In genomic region chr15:64854526-64854925, GRCh38 we compare ENCODE assay signal across 15 cellular contexts. TPM values are rescaled to one million over a fixed set of nuclear protein-coding genes. Genes with fewer than 3 reads are reported as not detected.
DNase-seq lines count a peak whose midpoint lies in the region; ATAC-seq, FAIRE-seq and TF ChIP-seq lines count a peak whose summit lies in the region.
"Had no signal": no experiment of that assay in that cellular context is flagged by ENCODE, and none has a peak within 500 bp of the region (broad histone marks: within the 10 kb centered on the region; RNA-seq: fewer than 3 reads in every experiment).

No MANE protein-coding gene starts in this region.

- no peak overlapping the region for H3K4me3 Mint-ChIP-seq in activated CD8-positive, alpha-beta T cell treated with anti-CD3 and anti-CD28 coated beads, Interleukin-2, amount 10 ng/mL, durations not matched to agents 7 days and 5 days
- H3K4me3 Mint-ChIP-seq in activated CD8-positive, alpha-beta T cell treated with anti-CD3 and anti-CD28 coated beads for 36 hours: no peak overlapping the region

- 77 to 98% methylated on average over 3 of the region's 3 CpGs for WGBS in thyroid gland, 2 donors
- WGBS in small intestine, 3 donors: 77 to 96% (median 92%) methylated on average over 3 of the region's 3 CpGs

- no peak for FAIRE-seq in kidney (lab: Jason Lieb, UNC)
- FAIRE-seq in small intestine (lab: Jason Lieb, UNC): no peak
- FAIRE-seq: H54 had no signal

- ATAC-seq in activated CD8-positive, alpha-beta T cell treated with anti-CD3 and anti-CD28 coated beads, Interleukin-2, amount 10 ng/mL, durations not matched to agents 7 days and 5 days: no peak
- ATAC-seq in activated CD8-positive, alpha-beta T cell treated with anti-CD3 and anti-CD28 coated beads for 36 hours: no peak
- ATAC-seq in HG02610 (IDR thresholded peaks at IDR 0.05; ENCODE audit: unreplicated experiment): no peak
- ATAC-seq: activated CD4-positive, CD25-positive, alpha-beta regulatory T cell treated with anti-CD3 and anti-CD28 coated beads, Interleukin-2, amount 50 U/mL, for 24 hours had no signal

- POLR2A ChIA-PET in activated CD8-positive, alpha-beta T cell treated with anti-CD3 and anti-CD28 coated beads, Interleukin-2, amount 10 ng/mL, durations not matched to agents 7 days and 5 days (lab: Charles Lee): no interaction called here
- POLR2A ChIA-PET in activated CD8-positive, alpha-beta T cell treated with anti-CD3 and anti-CD28 coated beads for 36 hours (lab: Charles Lee): interaction anchor here (1.3 kb wide), 1 partner anchor 11 kb away, joined by 3 read pairs; no protein-coding TSS in a partner anchor
- POLR2A ChIA-PET in A673 (lab: Charles Lee; ENCODE audit: low non-redundant PET): no interaction called here

- H3K9ac ChIP-seq in adipocyte (ENCODE audit: low read length) (peak overlapping the region; percentile 77), kidney (ENCODE audit: low read length in 2 of 2) (no peak overlapping the region)

- H3K27me3 ChIP-seq in adipocyte (replicated peaks; ENCODE audit: control insufficient read depth, insufficient read depth, low read length) (no peaks in the 10 kb centered on the region), thyroid gland (no peaks in the 10 kb centered on the region), small intestine (ENCODE audit: control insufficient read depth in 2 of 2, insufficient read depth in 2 of 2, low read length in 2 of 2) (no peaks in the 10 kb centered on the region), A673 (replicated peaks; ENCODE audit: insufficient read depth, low read depth, low read length, poor library complexity) (no peaks in the 10 kb centered on the region)
- H3K27me3 ChIP-seq: cardiac muscle cell had no signal

- peaks cover 58% of the 10 kb centered on the region for H3K36me3 Mint-ChIP-seq in activated CD8-positive, alpha-beta T cell treated with anti-CD3 and anti-CD28 coated beads, Interleukin-2, amount 10 ng/mL, durations not matched to agents 7 days and 5 days (ENCODE audit: low read depth)
- peaks cover 22% of the 10 kb centered on the region for H3K36me3 Mint-ChIP-seq in activated CD8-positive, alpha-beta T cell treated with anti-CD3 and anti-CD28 coated beads for 36 hours (ENCODE audit: low read depth)

- CTCF ChIA-PET in activated CD8-positive, alpha-beta T cell treated with anti-CD3 and anti-CD28 coated beads, Interleukin-2, amount 10 ng/mL, durations not matched to agents 7 days and 5 days (lab: Charles Lee): no interaction called here
- CTCF ChIA-PET in activated CD8-positive, alpha-beta T cell treated with anti-CD3 and anti-CD28 coated beads for 36 hours (lab: Charles Lee): no interaction called here
- CTCF ChIA-PET in A673 (lab: Charles Lee): no interaction called here

- H3K4me3 ChIP-seq in adipocyte (ENCODE audit: low read length) (peak overlapping the region; percentile 25), kidney (ENCODE audit: low read length in 2 of 2) (no peak overlapping the region), thyroid gland (replicated peaks in 1 of 3) (no peak overlapping the region), small intestine (ENCODE audit: low read depth in 1 of 2, low read length in 2 of 2) (no peak overlapping the region), A673 (ENCODE audit: low read depth, low read length, poor library complexity, severe bottlenecking) (no peak overlapping the region)
- H3K4me3 ChIP-seq: cardiac muscle cell, SK-N-MC had no signal

- no peak for DNase-seq in activated CD8-positive, alpha-beta T cell treated with anti-CD3 and anti-CD28 coated beads, Interleukin-2, amount 10 ng/mL, durations not matched to agents 7 days and 5 days
- DNase-seq in activated CD8-positive, alpha-beta T cell treated with anti-CD3 and anti-CD28 coated beads for 36 hours: no peak
- DNase-seq in adipocyte (ENCODE audit: low read depth) (no peak), kidney (peak; percentile 62), thyroid gland (no peak), small intestine (no peak), A673 (ENCODE audit: low spot score) (no peak)
- DNase-seq: activated gamma-delta T cell treated with Interleukin-2 at 50 U/mL for 16 hours, islet precursor cell, NCI-H1417 had no signal

- no peak for TF ChIP-seq POLR2A in thyroid gland (IDR thresholded peaks at IDR 0.05)

- peaks cover 49% of the 10 kb centered on the region for H3K4me1 Mint-ChIP-seq in activated CD8-positive, alpha-beta T cell treated with anti-CD3 and anti-CD28 coated beads, Interleukin-2, amount 10 ng/mL, durations not matched to agents 7 days and 5 days (ENCODE audit: low read depth)
- H3K4me1 Mint-ChIP-seq in activated CD8-positive, alpha-beta T cell treated with anti-CD3 and anti-CD28 coated beads for 36 hours (ENCODE audit: low read depth): peaks cover 33% of the 10 kb centered on the region

- no TSS peak for BruUV-seq in A673 (replicated peaks; lab: Mats Ljungman, UMichigan)

- H3K9me3 ChIP-seq in adipocyte (ENCODE audit: control insufficient read depth, low read length): no peaks in the 10 kb centered on the region
- H3K9me3 ChIP-seq in kidney (ENCODE audit: control insufficient read depth in 1 of 2, low read length in 2 of 2): no peaks in the 10 kb centered on the region
- no peaks in the 10 kb centered on the region for H3K9me3 ChIP-seq in thyroid gland
- no peaks in the 10 kb centered on the region for H3K9me3 ChIP-seq in small intestine (ENCODE audit: control insufficient read depth, low read depth)
- H3K9me3 ChIP-seq in A673 (ENCODE audit: low read depth, low read length, poor library complexity, severe bottlenecking): no peaks in the 10 kb centered on the region

- no peak for TF ChIP-seq CTCF in activated CD8-positive, alpha-beta T cell treated with anti-CD3 and anti-CD28 coated beads for 36 hours (IDR thresholded peaks at IDR 0.05)
- TF ChIP-seq CTCF in kidney (IDR thresholded peaks at IDR 0.05; ENCODE audit: borderline replicate concordance, extremely low read depth, insufficient read depth) (no peak), thyroid gland (IDR thresholded peaks at IDR 0.05) (no peak), A673 (conservative IDR thresholded peaks at IDR 0.05; ENCODE audit: low read depth, low read length) (no peak)

- H3K36me3 ChIP-seq in adipocyte (ENCODE audit: control insufficient read depth, insufficient read depth, low read length, severe bottlenecking): peaks cover 85% of the 10 kb centered on the region
- peaks cover 8 to 18% of the 10 kb centered on the region in 2 donors for H3K36me3 ChIP-seq in kidney (ENCODE audit: control insufficient read depth in 1 of 2, insufficient read depth in 2 of 2, low read length in 2 of 2)
- H3K36me3 ChIP-seq in thyroid gland: peaks cover 19 to 36% of the 10 kb centered on the region in 2 donors
- H3K36me3 ChIP-seq in small intestine (ENCODE audit: control insufficient read depth in 2 of 2, insufficient read depth in 2 of 2, low read length in 2 of 2): peaks cover 0 to 2% of the 10 kb centered on the region in 2 donors
- no peaks in the 10 kb centered on the region for H3K36me3 ChIP-seq in A673 (ENCODE audit: insufficient read depth, low read length, poor library complexity, severe bottlenecking)

- H3K27me3 Mint-ChIP-seq in activated CD8-positive, alpha-beta T cell treated with anti-CD3 and anti-CD28 coated beads, Interleukin-2, amount 10 ng/mL, durations not matched to agents 7 days and 5 days (ENCODE audit: low read depth): no peaks in the 10 kb centered on the region
- H3K27me3 Mint-ChIP-seq in activated CD8-positive, alpha-beta T cell treated with anti-CD3 and anti-CD28 coated beads for 36 hours: no peaks in the 10 kb centered on the region

- no peaks in the 10 kb centered on the region for H3K9me3 Mint-ChIP-seq in activated CD8-positive, alpha-beta T cell treated with anti-CD3 and anti-CD28 coated beads, Interleukin-2, amount 10 ng/mL, durations not matched to agents 7 days and 5 days (ENCODE audit: insufficient read depth)
- no peaks in the 10 kb centered on the region for H3K9me3 Mint-ChIP-seq in activated CD8-positive, alpha-beta T cell treated with anti-CD3 and anti-CD28 coated beads for 36 hours

- H3K27ac ChIP-seq in kidney (ENCODE audit: low read depth in 2 of 2, low read length in 2 of 2) (no peak overlapping the region), thyroid gland (peak overlapping the region in 2 of 3 donors; percentile 91 to 93), small intestine (ENCODE audit: low read depth in 1 of 2, low read length in 1 of 2) (peak overlapping the region in 1 of 2 donors; percentile 1), A673 (ENCODE audit: low read depth, low read length, poor library complexity, severe bottlenecking) (no peak overlapping the region)
- H3K27ac ChIP-seq: cardiac muscle cell, SK-N-MC had no signal

- H3K4me1 ChIP-seq in adipocyte (ENCODE audit: control insufficient read depth, insufficient read depth, low read length) (peaks cover 82% of the 10 kb centered on the region), kidney (ENCODE audit: control insufficient read depth in 1 of 2, insufficient read depth in 1 of 2, low read depth in 1 of 2, low read length in 2 of 2) (peaks cover 23 to 33% of the 10 kb centered on the region in 2 donors), thyroid gland (peaks cover 68 to 99% of the 10 kb centered on the region in 2 donors), small intestine (ENCODE audit: control insufficient read depth in 2 of 2, insufficient read depth in 1 of 2, low read depth in 1 of 2, low read length in 1 of 2) (peaks cover 0 to 22% of the 10 kb centered on the region in 2 donors), A673 (ENCODE audit: insufficient read depth, low read length, poor library complexity, severe bottlenecking) (peaks cover 7% of the 10 kb centered on the region)

- intact Hi-C loops in activated CD8-positive, alpha-beta T cell treated with anti-CD3 and anti-CD28 coated beads for 36 hours (cut with micrococcal nuclease): no loop called here
- intact Hi-C loops in kidney (cut with DNase I): no loop called here
- intact Hi-C loops in thyroid gland (cut with DNase I): no loop called here
- intact Hi-C loops in A673 (cut with micrococcal nuclease; ENCODE audit: unreplicated experiment): no loop called here

- H3K27ac Mint-ChIP-seq in activated CD8-positive, alpha-beta T cell treated with anti-CD3 and anti-CD28 coated beads, Interleukin-2, amount 10 ng/mL, durations not matched to agents 7 days and 5 days: peak overlapping the region; percentile 10
- H3K27ac Mint-ChIP-seq in activated CD8-positive, alpha-beta T cell treated with anti-CD3 and anti-CD28 coated beads for 36 hours: no peak overlapping the region

RNA-seq across cellular contexts. Expression of gene PLEKHO2, which starts 12.8 kb away (rescaled TPM):
- total RNA-seq in activated CD8-positive, alpha-beta T cell treated with anti-CD3 and anti-CD28 coated beads, Interleukin-2, amount 10 ng/mL, durations not matched to agents 7 days and 5 days: 10 to 100 TPM; 25.8 to 26.4 TPM
- 10 to 100 TPM; 10.1 to 10.4 TPM for total RNA-seq in activated CD8-positive, alpha-beta T cell treated with anti-CD3 and anti-CD28 coated beads for 36 hours
- total RNA-seq in kidney (48.6 TPM), thyroid gland (10 to 100 TPM; 31.3 to 53.6 (median 46.1) TPM), A673 (2021) (7.7 and 8.9 TPM in 2 replicates)
- polyA plus RNA-seq in kidney (ENCODE audit: insufficient read depth, low read depth, low replicate concordance) (12.0 TPM), small intestine (10 to 100 TPM in 1 of 3 donors, 1 to 10 TPM in 2; 1.3 to 17.8 (median 9.2) TPM)

RNA-seq across cellular contexts. Expression of gene PIF1, which starts 29.1 kb away (rescaled TPM):
- 10 to 100 TPM; 69.1 to 71.1 TPM for total RNA-seq in activated CD8-positive, alpha-beta T cell treated with anti-CD3 and anti-CD28 coated beads, Interleukin-2, amount 10 ng/mL, durations not matched to agents 7 days and 5 days
- 10 to 100 TPM; 50.0 TPM for total RNA-seq in activated CD8-positive, alpha-beta T cell treated with anti-CD3 and anti-CD28 coated beads for 36 hours
- total RNA-seq in kidney: 2.0 TPM
- polyA plus RNA-seq in kidney (ENCODE audit: insufficient read depth, low read depth, low replicate concordance): 0.47 TPM
- total RNA-seq in thyroid gland: 1 to 10 TPM in 1 of 4 donors, under 1 TPM in 2, not detected in 1; 0.33 to 1.1 (median 0.54) TPM
- polyA plus RNA-seq in small intestine: 10 to 100 TPM in 1 of 3 donors, under 1 TPM in 2; 0.45 to 11.7 (median 0.81) TPM
- total RNA-seq in A673 (2021): 60.4 and 65.7 TPM in 2 replicates

RNA-seq across cellular contexts. Expression of gene ANKDD1A, which starts 57.2 kb away (rescaled TPM):
- total RNA-seq in activated CD8-positive, alpha-beta T cell treated with anti-CD3 and anti-CD28 coated beads, Interleukin-2, amount 10 ng/mL, durations not matched to agents 7 days and 5 days: 1 to 10 TPM; 9.1 to 9.5 TPM
- 1 to 10 TPM; 3.4 to 4.3 TPM for total RNA-seq in activated CD8-positive, alpha-beta T cell treated with anti-CD3 and anti-CD28 coated beads for 36 hours
- 8.0 TPM for total RNA-seq in kidney
- 1.9 TPM for polyA plus RNA-seq in kidney (ENCODE audit: insufficient read depth, low read depth, low replicate concordance)
- 10 to 100 TPM in 1 of 4 donors, 1 to 10 TPM in 3; 5.1 to 11.9 (median 6.3) TPM for total RNA-seq in thyroid gland
- polyA plus RNA-seq in small intestine: 1 to 10 TPM in 1 of 3 donors, under 1 TPM in 1, not detected in 1; 0.81 to 1.7 TPM
- 2.3 and 3.5 TPM in 2 replicates for total RNA-seq in A673 (2021)

Comparison
In these comparisons a context has a peak if more than half of its experiments do, and no peak if none do; other contexts are left out.
1. H3K27ac ChIP-seq: peak in thyroid gland (2 of 3); none in kidney (0 of 2) and A673 (single experiment).
2. RNA of gene PIF1, which starts 29.1 kb away (total RNA-seq): 69.1 to 71.1 TPM in activated CD8-positive, alpha-beta T cell treated with anti-CD3 and anti-CD28 coated beads, Interleukin-2, amount 10 ng/mL, durations not matched to agents 7 days and 5 days, 60.4 to 65.7 TPM in A673 and 50.0 TPM in activated CD8-positive, alpha-beta T cell treated with anti-CD3 and anti-CD28 coated beads for 36 hours; 2.0 TPM in kidney (single experiment) and 0.33 to 1.1 TPM in thyroid gland; every median in the first group is over 10 times any median in the second.